In genomic region chr12:82862069-82862841, GRCh38 we compare ENCODE assay signal across 1 cellular context.
TF ChIP-seq lines count a peak whose summit lies in the region.

No MANE protein-coding gene starts in this region.

TF ChIP-seq in HEK293, 187 proteins besides CTCF, POLR2A, EP300 and RAD21 (continued from another document and continues in another):
- TF ChIP-seq ZSCAN16 (tag by site-specific recombination; IDR thresholded peaks at IDR 0.05) (0 out of 2 replicates have a peak, but pooled peaks have one; percentile 51), EGR2 (tag by site-specific recombination; IDR thresholded peaks at IDR 0.05; ENCODE audit: low read depth) (no peak), TSHZ1 (tag by site-specific recombination; IDR thresholded peaks at IDR 0.05; ENCODE audit: borderline replicate concordance) (0 out of 2 replicates have a peak, but pooled peaks have one; percentile 83), ZNF670 (tag by site-specific recombination; IDR thresholded peaks at IDR 0.05; ENCODE audit: low read depth) (no peak), ZNF549 (tag by site-specific recombination; IDR thresholded peaks at IDR 0.05) (peak; percentile 11; the same call in 1 of the 2 replicates), ZNF530 (tag by site-specific recombination; IDR thresholded peaks at IDR 0.05; ENCODE audit: low read depth) (no peak), ZNF488 (tag by site-specific recombination; IDR thresholded peaks at IDR 0.05) (peak; percentile 92), ZNF280C (tag by site-specific recombination; IDR thresholded peaks at IDR 0.05) (no peak), ZNF146 (tag by site-specific recombination; IDR thresholded peaks at IDR 0.05) (no peak), ZFP3 (tag by site-specific recombination; IDR thresholded peaks at IDR 0.05; ENCODE audit: low read depth) (no peak), ZNF830 (tag by site-specific recombination; IDR thresholded peaks at IDR 0.05; ENCODE audit: low read depth) (no peak), ZNF16 (tag by site-specific recombination; IDR thresholded peaks at IDR 0.05; ENCODE audit: low read depth) (no peak), MZF1 (tag by site-specific recombination; IDR thresholded peaks at IDR 0.05; ENCODE audit: borderline replicate concordance) (peak; percentile 70; the same call in 1 of the 2 replicates), IKZF3 (tag by site-specific recombination; IDR thresholded peaks at IDR 0.05) (peak; percentile 95), ZNF391 (tag by site-specific recombination; IDR thresholded peaks at IDR 0.05; ENCODE audit: borderline replicate concordance, low read depth) (no peak), ZNF596 (tag by site-specific recombination; IDR thresholded peaks at IDR 0.05) (peak; percentile 52; the same call in 1 of the 2 replicates), GLIS2 (tag by site-specific recombination; IDR thresholded peaks at IDR 0.05) (no peak; the same call in 1 of the 2 replicates), SP7 (tag by site-specific recombination; IDR thresholded peaks at IDR 0.05) (peak; percentile 39; the same call in 1 of the 2 replicates), ZNF2 (tag by site-specific recombination; IDR thresholded peaks at IDR 0.05) (0 out of 2 replicates have a peak, but pooled peaks have one; percentile 34), ZNF501 (tag by site-specific recombination; IDR thresholded peaks at IDR 0.05) (peak; percentile 63; the same call in 1 of the 2 replicates), INSM2 (tag by site-specific recombination; IDR thresholded peaks at IDR 0.05) (peak; percentile 41; the same call in 1 of the 2 replicates), GLI2 (tag by site-specific recombination; IDR thresholded peaks at IDR 0.05; ENCODE audit: borderline replicate concordance, low read depth) (peak; percentile 92), ZBTB44 (tag by site-specific recombination; IDR thresholded peaks at IDR 0.05) (peak; percentile 91), ATF2 (tag by site-specific recombination; IDR thresholded peaks at IDR 0.05; ENCODE audit: low read depth) (peak; percentile 73), ZNF354C (tag by site-specific recombination; IDR thresholded peaks at IDR 0.05; ENCODE audit: borderline replicate concordance, low read depth) (no peak), HOXD13 (CRISPR knock-in tag; IDR thresholded peaks at IDR 0.05; ENCODE audit: borderline replicate concordance) (peak; percentile 97), SCRT1 (tag by site-specific recombination; IDR thresholded peaks at IDR 0.05; ENCODE audit: borderline replicate concordance) (peak; percentile 50; the same call in 1 of the 2 replicates), ZNF513 (tag by site-specific recombination; IDR thresholded peaks at IDR 0.05) (peak; percentile 42; the same call in 1 of the 2 replicates), PATZ1 (tag by site-specific recombination; IDR thresholded peaks at IDR 0.05) (no peak), ZNF148 (tag by site-specific recombination; IDR thresholded peaks at IDR 0.05; ENCODE audit: borderline replicate concordance) (no peak), ZNF560 (tag by site-specific recombination; IDR thresholded peaks at IDR 0.05; ENCODE audit: borderline replicate concordance) (no peak), ZNF214 (tag by site-specific recombination; IDR thresholded peaks at IDR 0.05; ENCODE audit: borderline replicate concordance) (no peak), ZNF248 (tag by site-specific recombination; IDR thresholded peaks at IDR 0.05) (no peak), ZNF449 (tag by site-specific recombination; IDR thresholded peaks at IDR 0.05) (0 out of 2 replicates have a peak, but pooled peaks have one; percentile 32)
